Comparison of ENCODE assay signal across 22 cellular contexts in the genomic region with DNA sequence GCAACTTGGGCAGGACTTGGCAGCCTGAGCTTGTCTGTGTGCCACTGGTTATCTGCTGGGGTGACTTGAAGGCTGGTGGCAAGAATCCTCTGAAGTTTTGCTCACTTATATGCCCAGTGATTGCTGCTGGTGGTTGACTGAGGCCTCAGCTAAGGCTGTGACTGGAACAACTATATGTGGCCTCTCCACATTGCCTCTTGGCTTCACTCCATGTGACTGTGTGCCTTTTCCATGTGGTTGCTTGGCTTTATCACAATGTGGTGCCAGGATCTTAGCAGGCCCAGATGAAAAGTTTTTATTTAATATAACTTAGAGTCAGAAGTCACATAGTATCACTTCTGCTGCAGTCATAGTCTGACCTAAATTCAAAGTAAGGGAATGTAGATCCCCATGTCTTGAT.
DNase-seq lines count a peak whose midpoint lies in the region; FAIRE-seq and TF ChIP-seq lines count a peak whose summit lies in the region.
"Had no signal": no experiment of that assay in that cellular context is flagged by ENCODE, and none has a peak within 500 bp of the region (broad histone marks: within the 10 kb centered on the region; RNA-seq: fewer than 3 reads in every experiment).

No MANE protein-coding gene starts in this region.

- H3K27ac ChIP-seq in keratinocyte (ENCODE audit: control insufficient read depth, insufficient read depth, low read length) = no peak overlapping the region
- H3K27ac ChIP-seq in tibial artery = peak overlapping the region; percentile 0 to 30
- H3K27ac ChIP-seq: C4-2B, SK-N-MC had no signal

- dilution Hi-C loops in keratinocyte (cut with MboI; ENCODE audit: extremely low pct_ligation_motif_present, low sequenced_read_pairs) = no loop called here

- H3K4me1 ChIP-seq in keratinocyte (ENCODE audit: control insufficient read depth, extremely low read depth, insufficient read depth, low read length) (no peaks in the 10 kb centered on the region), tibial artery (peaks cover 0 to 20% (median 0%) of the 10 kb centered on the region in 4 donors)

- no peak overlapping the region for H2AFZ ChIP-seq in keratinocyte (ENCODE audit: control insufficient read depth, low read length)

- no peak overlapping the region for H3K4me2 ChIP-seq in keratinocyte (ENCODE audit: control insufficient read depth, extremely low read depth, insufficient read depth, low read depth, low read length)

- no peaks in the 10 kb centered on the region for H3K9me3 Mint-ChIP-seq in glutamatergic neuron (ENCODE audit: unreplicated experiment)

- DNase-seq in NCI-H446 (lab: John Stamatoyannopoulos, UW) (peak; percentile 6 to 35), NCI-H446 treated with DMSO at 0.1 percent for 48 hours (lab: John Stamatoyannopoulos, UW) (no peak), RPMI7951 (ENCODE audit: low read depth) (peak; percentile 33), keratinocyte (ENCODE audit: low read depth, low spot score) (no peak), tibial artery (no peak), cerebellar cortex (ENCODE audit: low spot score) (no peak), glutamatergic neuron (no peak)
- no peak for DNase-seq in stimulated activated CD4-positive, alpha-beta T cell treated with anti-CD3 and anti-CD28 coated beads, Interleukin-4, amount 100 ng/mL, for 24 hours
- DNase-seq: CD8-positive, alpha-beta memory T cell; DMS79; H7; KBM-7; NCI-H1092 treated with DMSO at 0.1 percent for 48 hours; NCI-H146; NCI-H2029; NCI-H2227 treated with DMSO at 0.1 percent for 48 hours; SHP77 treated with DMSO at 0.1 percent for 48 hours; SW 1271 had no signal

- no peak overlapping the region for H3K27ac Mint-ChIP-seq in glutamatergic neuron (ENCODE audit: unreplicated experiment)
- H3K27ac Mint-ChIP-seq: CD8-positive, alpha-beta memory T cell had no signal

- FAIRE-seq in keratinocyte (lab: Jason Lieb, UNC) = peak; percentile 13
- FAIRE-seq: GM12878, RCC 7860 had no signal

- H3K9ac ChIP-seq in keratinocyte (ENCODE audit: control insufficient read depth, extremely low read depth, insufficient read depth, low read length) = no peak overlapping the region

- no peak overlapping the region for H3K4me3 ChIP-seq in keratinocyte (ENCODE audit: control insufficient read depth in 2 of 3, extremely low read depth in 1 of 3, insufficient read depth in 2 of 3, low read depth in 1 of 3, low read length in 3 of 3)
- no peak overlapping the region for H3K4me3 ChIP-seq in tibial artery
- H3K4me3 ChIP-seq: GM12878, SK-N-MC had no signal

- no peaks in the 10 kb centered on the region for H3K9me1 ChIP-seq in keratinocyte (ENCODE audit: control insufficient read depth, extremely low read depth, insufficient read depth, low read length)

- no peaks in the 10 kb centered on the region for H3K36me3 Mint-ChIP-seq in glutamatergic neuron (ENCODE audit: unreplicated experiment)
- H3K36me3 Mint-ChIP-seq: CD8-positive, alpha-beta memory T cell had no signal

- H3K4me1 Mint-ChIP-seq in glutamatergic neuron (ENCODE audit: low read depth, unreplicated experiment) = no peaks in the 10 kb centered on the region
- H3K4me1 Mint-ChIP-seq: CD8-positive, alpha-beta memory T cell had no signal

- intact Hi-C loops in tibial artery (cut with DNase I; ENCODE audit: low total_unique reads) = no loop called here

- no peaks in the 10 kb centered on the region for H3K9me3 ChIP-seq in keratinocyte (ENCODE audit: control insufficient read depth, low read depth, low read length)
- H3K9me3 ChIP-seq in tibial artery = peaks cover 0 to 2% (median 0%) of the 10 kb centered on the region in 3 donors

- H3K36me3 ChIP-seq in keratinocyte (ENCODE audit: control insufficient read depth in 2 of 2, extremely low read depth in 1 of 2, insufficient read depth in 2 of 2, low read length in 2 of 2) = peaks cover 0 to 1% of the 10 kb centered on the region in 2 experiments
- H3K36me3 ChIP-seq in tibial artery = peaks cover 0 to 6% (median 0%) of the 10 kb centered on the region in 3 donors

- H3K4me3 Mint-ChIP-seq in glutamatergic neuron (ENCODE audit: unreplicated experiment) = no peak overlapping the region
- H3K4me3 Mint-ChIP-seq: CD8-positive, alpha-beta memory T cell had no signal

- H3K79me2 ChIP-seq in keratinocyte (ENCODE audit: control insufficient read depth, insufficient read depth, low read length) = no peaks in the 10 kb centered on the region

- H4K20me1 ChIP-seq in keratinocyte (ENCODE audit: control insufficient read depth, extremely low read depth, insufficient read depth, low read length) = no peaks in the 10 kb centered on the region

- no peaks in the 10 kb centered on the region for H3K27me3 Mint-ChIP-seq in glutamatergic neuron (ENCODE audit: unreplicated experiment)

- no peak for TF ChIP-seq CTCF in keratinocyte (optimal IDR thresholded peaks at IDR 0.05 in 1 of 3, IDR thresholded peaks at IDR 0.05 in 1 of 3, conservative IDR thresholded peaks at IDR 0.05 in 1 of 3; ENCODE audit: extremely low read depth in 1 of 3, insufficient read depth in 2 of 3, low read length in 3 of 3)
- TF ChIP-seq CTCF in tibial artery (IDR thresholded peaks at IDR 0.05) = no peak
- TF ChIP-seq CTCF in glutamatergic neuron (IDR thresholded peaks at IDR 0.05; ENCODE audit: partially characterized antibody, unreplicated experiment) = no peak

- H3K27me3 ChIP-seq in keratinocyte (ENCODE audit: control insufficient read depth, extremely low read depth, insufficient read depth, low read length) (no peaks in the 10 kb centered on the region), tibial artery (no peaks in the 10 kb centered on the region)

Comparison
In these comparisons a context has a peak if more than half of its experiments do, and no peak if none do; other contexts are left out.
1. DNase-seq: peak in NCI-H446 (2 of 2) and RPMI7951 (single experiment); none in NCI-H446 treated with DMSO at 0.1 percent for 48 hours (single experiment), keratinocyte (single experiment), tibial artery (0 of 2), cerebellar cortex (single experiment), stimulated activated CD4-positive, alpha-beta T cell treated with anti-CD3 and anti-CD28 coated beads, Interleukin-4, amount 100 ng/mL, for 24 hours (single experiment) and glutamatergic neuron (single experiment).